Comparison of ENCODE assay signal across 9 cellular contexts in the genomic region with DNA sequence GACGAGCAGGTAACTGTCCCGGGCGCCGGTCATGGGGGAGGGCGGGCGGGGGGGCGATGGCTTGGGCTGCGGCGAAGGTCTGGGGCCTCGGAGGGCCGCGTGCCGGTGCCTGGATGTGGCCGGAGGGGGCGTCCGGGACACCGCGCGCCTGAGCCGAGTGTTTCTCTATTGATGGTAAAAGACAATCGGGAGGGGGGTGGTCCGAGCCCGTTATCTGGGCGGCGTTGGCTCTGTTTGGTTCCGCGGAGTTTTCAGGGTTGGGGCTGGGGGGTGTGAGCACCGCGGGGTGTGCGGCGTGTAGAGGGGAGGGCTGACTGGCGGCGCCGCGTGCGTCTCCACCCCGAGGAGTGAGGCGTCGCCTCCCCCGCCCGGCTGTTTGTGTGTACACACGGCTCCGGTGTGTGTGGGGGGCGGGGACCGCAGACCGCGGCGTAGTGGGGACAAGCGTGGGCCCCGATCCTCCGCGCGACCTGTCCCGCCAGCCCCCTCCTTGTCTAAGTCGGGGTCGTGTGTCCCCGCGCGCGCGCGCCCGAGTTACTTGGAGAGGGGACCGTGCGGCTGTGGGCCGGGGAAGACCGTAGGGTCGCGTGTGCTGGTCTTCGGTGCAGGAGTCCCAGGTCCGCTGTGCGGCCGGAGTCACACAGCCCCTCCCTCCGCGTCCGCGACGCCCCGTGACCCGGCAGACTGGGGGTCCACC. TPM values are rescaled to one million over a fixed set of nuclear protein-coding genes. Genes with fewer than 3 reads are reported as not detected.
DNase-seq lines count a peak whose midpoint lies in the region; FAIRE-seq and TF ChIP-seq lines count a peak whose summit lies in the region.
"Had no signal": no experiment of that assay in that cellular context is flagged by ENCODE, and none has a peak within 500 bp of the region (broad histone marks: within the 10 kb centered on the region; RNA-seq: fewer than 3 reads in every experiment).

No MANE protein-coding gene starts in this region.

- peak overlapping the region; percentile 78 for H3K4me3 Mint-ChIP-seq in stimulated activated naive CD8-positive, alpha-beta T cell treated with anti-CD3 and anti-CD28 coated beads, Interleukin-15, Interleukin-2, amounts not matched to agents 100 ng/mL and 50 ng/mL, for 24 hours

- H3K9me1 ChIP-seq in endothelial cell of umbilical vein (replicated peaks; ENCODE audit: control insufficient read depth, extremely low read depth, insufficient read depth, low read length), result no peaks in the 10 kb centered on the region

- H3K9me3 Mint-ChIP-seq in stimulated activated naive CD8-positive, alpha-beta T cell treated with anti-CD3 and anti-CD28 coated beads, Interleukin-15, Interleukin-2, amounts not matched to agents 100 ng/mL and 50 ng/mL, for 24 hours, result no peaks in the 10 kb centered on the region

- peak overlapping the region; percentile 72 for H3K4me3 ChIP-seq in HFF-Myc (replicated peaks; ENCODE audit: low read depth, low read length)
- peak overlapping the region; percentile 6 to 80 (median 73) for H3K4me3 ChIP-seq in endothelial cell of umbilical vein (replicated peaks in 1 of 3; ENCODE audit: insufficient read depth in 1 of 3, low read depth in 1 of 3, low read length in 3 of 3)
- H3K4me3 ChIP-seq in mesendoderm (ENCODE audit: low read length), result peak overlapping the region; percentile 37

- POLR2A ChIA-PET in endothelial cell of umbilical vein (lab: Charles Lee), result no interaction called here

- H3K27me3 ChIP-seq in endothelial cell of umbilical vein (ENCODE audit: control insufficient read depth in 2 of 2, insufficient read depth in 2 of 2, low read length in 2 of 2) (no peaks in the 10 kb centered on the region), mesendoderm (ENCODE audit: insufficient read depth, low read length, poor library complexity) (no peaks in the 10 kb centered on the region)

- H3K9me3 ChIP-seq in endothelial cell of umbilical vein (replicated peaks; ENCODE audit: control insufficient read depth, insufficient read depth, low read length), result no peaks in the 10 kb centered on the region

- H2BK5ac ChIP-seq in mesendoderm (ENCODE audit: low read length), result no peak overlapping the region

- peaks cover 9% of the 10 kb centered on the region for H3K79me1 ChIP-seq in mesendoderm (ENCODE audit: low read length)

- peak overlapping the region; percentile 78 for H2AFZ ChIP-seq in endothelial cell of umbilical vein (ENCODE audit: low read depth, low read length)

- H2AK5ac ChIP-seq in mesendoderm (ENCODE audit: low read length), result no peak overlapping the region

- DNase-seq in ELR (ENCODE audit: low read depth) (peak; percentile 80), HFF-Myc (ENCODE audit: extremely low read depth, low read depth) (no peak), NCI-H226 (peak; percentile 69), endothelial cell of umbilical vein (ENCODE audit: low read depth, low spot score) (peak; percentile 69), mesendoderm (peak; percentile 80), NCI-H1048 (lab: John Stamatoyannopoulos, UW) (no peak)
- peak; percentile 59 for DNase-seq in activated CD8-positive, alpha-beta memory T cell treated with anti-CD3 and anti-CD28 coated beads, Interleukin-2, amount 50 U/mL, for 4 hours

- H3K27ac Mint-ChIP-seq in stimulated activated naive CD8-positive, alpha-beta T cell treated with anti-CD3 and anti-CD28 coated beads, Interleukin-15, Interleukin-2, amounts not matched to agents 100 ng/mL and 50 ng/mL, for 24 hours, result no peak overlapping the region

- peaks cover 22% of the 10 kb centered on the region for H3K4me1 Mint-ChIP-seq in stimulated activated naive CD8-positive, alpha-beta T cell treated with anti-CD3 and anti-CD28 coated beads, Interleukin-15, Interleukin-2, amounts not matched to agents 100 ng/mL and 50 ng/mL, for 24 hours (ENCODE audit: low read depth)

- H3K9ac ChIP-seq in endothelial cell of umbilical vein (replicated peaks; ENCODE audit: extremely low read depth, insufficient read depth, low read length) (peak overlapping the region; percentile 90), mesendoderm (ENCODE audit: low read length) (peak overlapping the region; percentile 69)

- peak overlapping the region; percentile 29 for H2BK120ac ChIP-seq in mesendoderm (ENCODE audit: low read depth, low read length)

- intact Hi-C loops in endothelial cell of umbilical vein (cut with micrococcal nuclease), result loop anchor here (1.0 to 10.0 kb wide), 5 partner anchors 65 to 924 kb away; a partner anchor contains a TSS

- peak overlapping the region; percentile 88 for H3K56ac ChIP-seq in mesendoderm (ENCODE audit: low read length)

- H2BK15ac ChIP-seq in mesendoderm (replicated peaks; ENCODE audit: low read depth), result no peak overlapping the region

- CTCF ChIA-PET in endothelial cell of umbilical vein (lab: Charles Lee), result no interaction called here

- H3K18ac ChIP-seq in mesendoderm (ENCODE audit: low read length), result peak overlapping the region; percentile 88

- H3K4ac ChIP-seq in mesendoderm (ENCODE audit: low read depth, low read length), result peak overlapping the region; percentile 56

- H3K79me2 ChIP-seq in endothelial cell of umbilical vein (ENCODE audit: control insufficient read depth, insufficient read depth, low read length) (peaks cover 37% of the 10 kb centered on the region), mesendoderm (ENCODE audit: control insufficient read depth, insufficient read depth, low read length) (peaks cover 5% of the 10 kb centered on the region)

- peak overlapping the region; percentile 86 for H3K27ac ChIP-seq in endothelial cell of umbilical vein (ENCODE audit: insufficient read depth, low read depth, low read length)
- H3K27ac ChIP-seq in mesendoderm (ENCODE audit: low read depth, low read length), result peak overlapping the region; percentile 57

- peaks cover 25% of the 10 kb centered on the region for H3K4me1 ChIP-seq in endothelial cell of umbilical vein (ENCODE audit: control insufficient read depth, extremely low read depth, insufficient read depth, low read length)
- H3K4me1 ChIP-seq in mesendoderm (ENCODE audit: control insufficient read depth, low read depth, low read length), result peaks cover 26% of the 10 kb centered on the region

- peak overlapping the region; percentile 80 for H3K4me2 ChIP-seq in endothelial cell of umbilical vein (ENCODE audit: insufficient read depth, low read length)
- H3K4me2 ChIP-seq in mesendoderm (ENCODE audit: low read length), result peak overlapping the region; percentile 74

- WGBS in mesendoderm (ENCODE audit: extremely low coverage, insufficient coverage, low lambda C conversion rate), result no CpG with 5 or more reads among the region's 80 CpGs

- TF ChIP-seq POLR2A in endothelial cell of umbilical vein (IDR thresholded peaks at IDR 0.05; ENCODE audit: low read depth, low read length), result no peak

- no peaks in the 10 kb centered on the region for H3K36me3 Mint-ChIP-seq in stimulated activated naive CD8-positive, alpha-beta T cell treated with anti-CD3 and anti-CD28 coated beads, Interleukin-15, Interleukin-2, amounts not matched to agents 100 ng/mL and 50 ng/mL, for 24 hours (ENCODE audit: low read depth)

- no peaks in the 10 kb centered on the region for H3K36me3 ChIP-seq in endothelial cell of umbilical vein (ENCODE audit: control insufficient read depth in 2 of 2, extremely low read depth in 1 of 2, insufficient read depth in 2 of 2, low read length in 2 of 2)
- no peaks in the 10 kb centered on the region for H3K36me3 ChIP-seq in mesendoderm (ENCODE audit: control insufficient read depth, insufficient read depth, low read length)

- no peak for TF ChIP-seq CTCF in HFF-Myc (IDR thresholded peaks at IDR 0.05; ENCODE audit: low read depth, low read length, missing control alignments)
- peak in 1 of 2 donors; percentile 48 for TF ChIP-seq CTCF in endothelial cell of umbilical vein (IDR thresholded peaks at IDR 0.05; ENCODE audit: extremely low read depth in 1 of 2, insufficient read depth in 1 of 2, low read depth in 1 of 2, low read length in 2 of 2)

- dilution Hi-C loops in endothelial cell of umbilical vein (cut with MboI; ENCODE audit: extremely low pct_ligation_motif_present, low sequenced_read_pairs), result no loop called here

- H4K20me1 ChIP-seq in endothelial cell of umbilical vein (replicated peaks; ENCODE audit: control insufficient read depth, extremely low read depth, insufficient read depth, low read length), result no peaks in the 10 kb centered on the region

- peaks cover 25% of the 10 kb centered on the region for H3K27me3 Mint-ChIP-seq in stimulated activated naive CD8-positive, alpha-beta T cell treated with anti-CD3 and anti-CD28 coated beads, Interleukin-15, Interleukin-2, amounts not matched to agents 100 ng/mL and 50 ng/mL, for 24 hours

- BruUV-seq in endothelial cell of umbilical vein (replicated peaks; lab: Mats Ljungman, UMichigan), result no TSS peak

- no peak overlapping the region for H4K5ac ChIP-seq in mesendoderm (ENCODE audit: low read length)

- no peak overlapping the region for H4K8ac ChIP-seq in mesendoderm (ENCODE audit: low read depth, low read length)

- FAIRE-seq in endothelial cell of umbilical vein (lab: Jason Lieb, UNC), result no peak
- FAIRE-seq: colon had no signal

- H3K23ac ChIP-seq in mesendoderm (ENCODE audit: low read length), result peak overlapping the region; percentile 52

TF ChIP-seq in endothelial cell of umbilical vein, 7 proteins besides CTCF, POLR2A, EP300 and RAD21 (continues in another document):
- TF ChIP-seq EZH2 (IDR thresholded peaks at IDR 0.05; ENCODE audit: borderline replicate concordance, low read depth, low read length, severe bottlenecking) (no peak), MYC (IDR thresholded peaks at IDR 0.05; ENCODE audit: low read depth, low read length) (peak; percentile 33), GATA2 (IDR thresholded peaks at IDR 0.05; ENCODE audit: insufficient read depth, insufficient read length, low read depth, low read length) (no peak), FOS (IDR thresholded peaks at IDR 0.05; ENCODE audit: borderline replicate concordance, insufficient read depth, low read length) (no peak), JUN (IDR thresholded peaks at IDR 0.05; ENCODE audit: borderline replicate concordance, insufficient read depth, insufficient read length, low read depth) (no peak), POLR2AphosphoS5 (IDR thresholded peaks at IDR 0.05; ENCODE audit: insufficient read depth, low read depth, low read length) (no peak)

RNA-seq across cellular contexts. Expression of a gene that starts 1.6 kb away (rescaled TPM):
- total RNA-seq in endothelial cell of umbilical vein, result 49.4 and 57.7 TPM in 2 replicates
- 20.9 and 24.1 TPM in 2 replicates for polyA plus RNA-seq in endothelial cell of umbilical vein
- polyA plus RNA-seq in endothelial cell of umbilical vein (2011; cell fraction: cytosol; rRNA removed), result 13.1 and 19.0 TPM in 2 replicates
- 64.5 and 75.2 TPM in 2 replicates for polyA plus RNA-seq in endothelial cell of umbilical vein (2011; cell fraction: nucleus; rRNA removed)
- 25.8 and 30.4 TPM in 2 replicates for polyA plus RNA-seq in endothelial cell of umbilical vein (2012)
- polyA minus RNA-seq in endothelial cell of umbilical vein, result 43.4 and 54.5 TPM in 2 replicates
- 8.0 TPM for polyA minus RNA-seq in endothelial cell of umbilical vein (2011; cell fraction: cytosol; rRNA and poly(A)+ RNA removed)
- polyA minus RNA-seq in endothelial cell of umbilical vein (2011; cell fraction: nucleus; rRNA and poly(A)+ RNA removed), result 61.2 and 104 TPM in 2 replicates
- polyA plus RNA-seq in mesendoderm (2013, experiment 1 of 2), result 11.5 TPM
- 14.5 TPM for polyA plus RNA-seq in mesendoderm (2013, experiment 2 of 2)

Comparison
In these comparisons a context has a peak if more than half of its experiments do, and no peak if none do; other contexts are left out.
1. DNase-seq: peak in ELR (single experiment), NCI-H226 (single experiment), activated CD8-positive, alpha-beta memory T cell treated with anti-CD3 and anti-CD28 coated beads, Interleukin-2, amount 50 U/mL, for 4 hours (single experiment), endothelial cell of umbilical vein (single experiment) and mesendoderm (single experiment); none in HFF-Myc (single experiment) and NCI-H1048 (single experiment).
2. Peak in every context shown above with its lines, with median percentiles within 50 percentile points of each other: H3K4me3 ChIP-seq.